9 cellular contexts compared by ENCODE assay signal in genomic region chr3:70064194-70064787, GRCh38.
DNase-seq lines count a peak whose midpoint lies in the region; FAIRE-seq and TF ChIP-seq lines count a peak whose summit lies in the region.
"Had no signal": no experiment of that assay in that cellular context is flagged by ENCODE, and none has a peak within 500 bp of the region (broad histone marks: within the 10 kb centered on the region; RNA-seq: fewer than 3 reads in every experiment).

No MANE protein-coding gene starts in this region.

- H3K9me3 ChIP-seq in Karpas-422 (ENCODE audit: low read length), result no peaks in the 10 kb centered on the region
- H3K9me3 ChIP-seq in thyroid gland, result no peaks in the 10 kb centered on the region

- WGBS in thyroid gland, 2 donors, result 39 to 41% methylated on average over 5 of the region's 5 CpGs

- H3K4me3 ChIP-seq in Karpas-422 (ENCODE audit: low read length), result no peak overlapping the region
- no peak overlapping the region for H3K4me3 ChIP-seq in WI38 (ENCODE audit: low read depth, low read length)
- H3K4me3 ChIP-seq in thyroid gland (replicated peaks in 1 of 3), result no peak overlapping the region

- H3K9me2 ChIP-seq in Karpas-422 (replicated peaks; ENCODE audit: insufficient read depth, low read length), result no peaks in the 10 kb centered on the region

- H3K27me3 Mint-ChIP-seq in immature natural killer cell (ENCODE audit: low read depth in 3 of 3), result no peaks in the 10 kb centered on the region
- H3K27me3 Mint-ChIP-seq: stimulated activated naive CD8-positive, alpha-beta T cell treated with anti-CD3 and anti-CD28 coated beads, Interleukin-15, Interleukin-2, amounts not matched to agents 100 ng/mL and 50 ng/mL, for 24 hours had no signal

- no peaks in the 10 kb centered on the region for H3K36me3 Mint-ChIP-seq in immature natural killer cell

- H2AFZ ChIP-seq in Karpas-422 (ENCODE audit: low read length), result no peak overlapping the region

- H4K20me1 ChIP-seq in Karpas-422 (ENCODE audit: insufficient read depth, low read depth, low read length), result no peaks in the 10 kb centered on the region

- H3K36me3 ChIP-seq in Karpas-422 (ENCODE audit: insufficient read depth, low read length) (no peaks in the 10 kb centered on the region), thyroid gland (no peaks in the 10 kb centered on the region)

- H3K9ac ChIP-seq in Karpas-422 (ENCODE audit: low read length), result no peak overlapping the region

- no peaks in the 10 kb centered on the region for H3K4me1 Mint-ChIP-seq in immature natural killer cell

- H3K27ac ChIP-seq in Karpas-422 (ENCODE audit: low read length) (no peak overlapping the region), thyroid gland (peak overlapping the region in 2 of 3 donors; percentile 32 to 35)

- DNase-seq in GM03348 (ENCODE audit: low spot score), result peak; percentile 46
- DNase-seq in Karpas-422, result peak; percentile 62
- peak; percentile 23 for DNase-seq in iPS-NIHi11 (ENCODE audit: low spot score)
- peak; percentile 18 to 29 for DNase-seq in thyroid gland
- no peak for DNase-seq in DMS153 (lab: John Stamatoyannopoulos, UW)
- DNase-seq in immature natural killer cell, result no peak

- no peak overlapping the region for H3K27ac Mint-ChIP-seq in immature natural killer cell
- H3K27ac Mint-ChIP-seq: stimulated activated naive CD8-positive, alpha-beta T cell treated with anti-CD3 and anti-CD28 coated beads, Interleukin-15, Interleukin-2, amounts not matched to agents 100 ng/mL and 50 ng/mL, for 24 hours had no signal

- TF ChIP-seq POLR2A in thyroid gland (IDR thresholded peaks at IDR 0.05), result no peak

- peak; percentile 56 for FAIRE-seq in A204.1 (lab: Jason Lieb, UNC)

- no peak overlapping the region for H3K4me3 Mint-ChIP-seq in immature natural killer cell
- H3K4me3 Mint-ChIP-seq: stimulated activated naive CD8-positive, alpha-beta T cell treated with anti-CD3 and anti-CD28 coated beads, Interleukin-15, Interleukin-2, amounts not matched to agents 100 ng/mL and 50 ng/mL, for 24 hours had no signal

- intact Hi-C loops in thyroid gland (cut with DNase I), result loop anchor here (5.0 kb wide), 1 partner anchor 293 kb away; no protein-coding TSS in a partner anchor

- H3K27me3 ChIP-seq in Karpas-422 (ENCODE audit: low read length), result no peaks in the 10 kb centered on the region
- no peaks in the 10 kb centered on the region for H3K27me3 ChIP-seq in thyroid gland

- no peak overlapping the region for H3K4me2 ChIP-seq in Karpas-422 (ENCODE audit: low read depth, low read length, poor library complexity, severe bottlenecking)

- peak; percentile 57 for TF ChIP-seq CTCF in WI38 (IDR thresholded peaks at IDR 0.05; ENCODE audit: low read depth, low read length)
- TF ChIP-seq CTCF in thyroid gland (IDR thresholded peaks at IDR 0.05), result peak; percentile 35 to 93 (median 76)

- H3K79me2 ChIP-seq in Karpas-422 (ENCODE audit: low read length), result no peaks in the 10 kb centered on the region

- H3K9me3 Mint-ChIP-seq in immature natural killer cell, result no peaks in the 10 kb centered on the region
- H3K9me3 Mint-ChIP-seq: stimulated activated naive CD8-positive, alpha-beta T cell treated with anti-CD3 and anti-CD28 coated beads, Interleukin-15, Interleukin-2, amounts not matched to agents 100 ng/mL and 50 ng/mL, for 24 hours had no signal

- H3K4me1 ChIP-seq in Karpas-422 (ENCODE audit: low read length) (no peaks in the 10 kb centered on the region), thyroid gland (peaks cover 9 to 12% of the 10 kb centered on the region in 2 donors)

Comparison
In these comparisons a context has a peak if more than half of its experiments do, and no peak if none do; other contexts are left out.
1. DNase-seq: peak in GM03348 (single experiment), Karpas-422 (single experiment), iPS-NIHi11 (single experiment) and thyroid gland (2 of 2); none in DMS153 (single experiment) and immature natural killer cell (0 of 3).